Comparison of ENCODE assay signal across 24 cellular contexts in the genomic region with DNA sequence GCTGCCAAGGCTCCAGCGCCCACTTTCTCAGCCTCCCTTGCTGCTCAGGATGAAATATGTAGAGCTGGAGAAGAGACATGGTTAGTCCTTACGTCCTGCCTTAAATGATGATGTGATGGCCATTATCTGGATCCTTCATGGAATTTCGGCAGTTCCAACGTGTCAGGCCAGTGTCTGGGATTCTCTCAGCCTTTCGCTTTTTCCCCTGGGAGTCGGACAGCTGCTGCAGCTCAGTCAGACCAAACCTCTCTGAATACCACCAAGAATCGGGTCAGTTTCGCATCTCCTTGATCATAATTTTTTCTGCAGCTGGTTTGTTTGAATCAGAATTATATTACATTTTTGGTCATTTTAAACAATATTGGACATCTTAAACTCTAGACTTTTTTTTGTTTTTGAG. TPM values are rescaled to one million over a fixed set of nuclear protein-coding genes. Genes with fewer than 3 reads are reported as not detected.
"Had no signal": no experiment of that assay in that cellular context is flagged by ENCODE, and none has a peak within 500 bp of the region (broad histone marks: within the 10 kb centered on the region; RNA-seq: fewer than 3 reads in every experiment).

No MANE protein-coding gene starts in this region.

- H3K27me3 ChIP-seq: MG63 had no signal

- H3K9ac ChIP-seq: KMS-11 had no signal

- H3K27ac ChIP-seq: HL-60, KMS-11, RWPE1 had no signal

- H3K4me3 Mint-ChIP-seq: IgD-negative memory B cell had no signal

- H3K36me3 ChIP-seq: MG63 had no signal

- DNase-seq: MG63, NCI-H1092, NCI-H1105 treated with DMSO at 0.1 percent for 48 hours, NCI-H1417 treated with DMSO at 0.1 percent for 48 hours, NCI-H146, NCI-H1694 treated with DMSO at 0.1 percent for 48 hours, NCI-H1930, NCI-H2081, NCI-H2107, NCI-H2227 treated with DMSO at 0.1 percent for 48 hours, NCI-H524, NCI-H526 treated with DMSO at 0.1 percent for 48 hours, NCI-H748 treated with DMSO at 0.1 percent for 48 hours, PC-3, SHP77 had no signal

- H3K36me3 Mint-ChIP-seq: IgD-negative memory B cell had no signal

- ATAC-seq: K562, Panc1, PC-3, SK-N-SH treated with all-trans-retinoic acid at 6 μM for 48 hours had no signal

- H3K9me3 ChIP-seq: MG63 had no signal

- H3K27ac Mint-ChIP-seq: IgD-negative memory B cell had no signal

- H3K9me3 Mint-ChIP-seq: IgD-negative memory B cell had no signal

- H3K4me3 ChIP-seq: K562, MG63 had no signal

RNA-seq across cellular contexts. Expression of a gene that starts 22.3 kb away (rescaled TPM):
- total RNA-seq: NCI-H460, OCI-LY7, PC-3 had no signal

RNA-seq across cellular contexts. Expression of a gene that starts 42.8 kb away (rescaled TPM):
- total RNA-seq: NCI-H460, PC-3 had no signal
- polyA plus RNA-seq: IgD-negative memory B cell had no signal
